In genomic region chr5:56060276-56061110, GRCh38 we compare ENCODE assay signal across 9 cellular contexts.
A peak's percentile ranks its signal among the peaks of the same experiment; 100 is the strongest.
DNase-seq lines count a peak whose midpoint lies in the region; ATAC-seq, FAIRE-seq and TF ChIP-seq lines count a peak whose summit lies in the region.
"Had no signal": no experiment of that assay in that cellular context is flagged by ENCODE, and none has a peak within 500 bp of the region (broad histone marks: within the 10 kb centered on the region; RNA-seq: fewer than 3 reads in every experiment).

No MANE protein-coding gene starts in this region.

- 49% methylated on average over 7 of the region's 10 CpGs for WGBS in GM12878 (ENCODE audit: insufficient coverage, insufficient replicate concordance, low lambda C conversion rate, missing lambda C conversion rate)
- WGBS in gastroesophageal sphincter (ENCODE audit: low coverage in 1 of 2), 2 donors: 54 to 76% methylated on average over 8 to 10 of the region's 10 CpGs

- H3K36me3 Mint-ChIP-seq in activated CD4-positive, alpha-beta T cell treated with anti-CD3 and anti-CD28 coated beads, Interleukin-2, amount 10 ng/mL, durations not matched to agents 24 days and 14 days (ENCODE audit: low read depth): peaks cover 4% of the 10 kb centered on the region

- no peak overlapping the region for H2AFZ ChIP-seq in GM12878 (ENCODE audit: control insufficient read depth, low read depth, low read length)

- H3K9ac ChIP-seq in GM12878 (ENCODE audit: control insufficient read depth, insufficient read depth, low read length): no peak overlapping the region

- in situ Hi-C loops in GM12878 (cut with MboI): no loop called here

- no peaks in the 10 kb centered on the region for H3K27me3 ChIP-seq in GM12878 (replicated peaks in 1 of 2; ENCODE audit: control insufficient read depth in 2 of 2, insufficient read depth in 2 of 2, low read length in 1 of 2)
- H3K27me3 ChIP-seq in gastroesophageal sphincter: no peaks in the 10 kb centered on the region

- peak overlapping the region; percentile 9 for H3K27ac Mint-ChIP-seq in activated CD4-positive, alpha-beta T cell treated with anti-CD3 and anti-CD28 coated beads, Interleukin-2, amount 10 ng/mL, durations not matched to agents 24 days and 14 days

- FAIRE-seq in GM19239 (lab: Jason Lieb, UNC) (peak; percentile 31), GM12878 (lab: Jason Lieb, UNC) (no peak)

- CTCF ChIA-PET in GM12878 (lab: Yijun Ruan, JAX): interaction anchor here (1.3 to 4.1 kb wide), 4 partner anchors 11 to 140 kb away, joined by 3 to 25 read pairs (median 7); no protein-coding TSS in a partner anchor

- H4K20me1 ChIP-seq in GM12878 (ENCODE audit: control insufficient read depth, insufficient read depth): no peaks in the 10 kb centered on the region

- peak; percentile 32 for ATAC-seq in GM12878
- no peak for ATAC-seq in HG03139 (IDR thresholded peaks at IDR 0.05; ENCODE audit: unreplicated experiment)
- no peak for ATAC-seq in gastroesophageal sphincter
- ATAC-seq in HG03442 (IDR thresholded peaks at IDR 0.05; ENCODE audit: unreplicated experiment): no peak

- H3K9me3 ChIP-seq in GM12878 (replicated peaks; ENCODE audit: control insufficient read depth, insufficient read depth, low read length) (no peaks in the 10 kb centered on the region; the same call in 2 of the 3 replicates), gastroesophageal sphincter (no peaks in the 10 kb centered on the region)

- peaks cover 8% of the 10 kb centered on the region for H3K9me3 Mint-ChIP-seq in activated CD4-positive, alpha-beta T cell treated with anti-CD3 and anti-CD28 coated beads, Interleukin-2, amount 10 ng/mL, durations not matched to agents 24 days and 14 days
- H3K9me3 Mint-ChIP-seq: central memory CD8-positive, alpha-beta T cell had no signal

- RAD21 ChIA-PET in GM12878 (lab: Charles Lee; ENCODE audit: unreplicated experiment): interaction anchor here (2.3 to 6.5 kb wide), 5 partner anchors 10 to 84 kb away, joined by 9 to 77 read pairs (median 14); partner anchors contain the start of gene IL6ST

- SMC1A ChIA-PET in GM12878 (lab: Charles Lee; ENCODE audit: uncharacterized antibody, unreplicated experiment): interaction anchor here (1.0 to 8.5 kb wide), 12 partner anchors 10 to 87 kb away, joined by 3 to 68 read pairs (median 14); partner anchors contain the start of gene IL6ST

- POLR2A ChIA-PET in GM12878 (lab: Charles Lee): interaction anchor here (0.7 to 1.1 kb wide), 2 partner anchors 66 to 83 kb away, joined by 3 read pairs; partner anchors contain the start of gene IL6ST

- no peak for TF ChIP-seq EP300 in GM12878 (IDR thresholded peaks at IDR 0.05; ENCODE audit: borderline replicate concordance in 1 of 2, control insufficient read depth in 1 of 2, low read depth in 2 of 2, low read length in 2 of 2)
- TF ChIP-seq EP300 in gastroesophageal sphincter (IDR thresholded peaks at IDR 0.05): no peak

- no peak for TF ChIP-seq CTCF in GM12878 (IDR thresholded peaks at IDR 0.05 in 2 of 3, conservative IDR thresholded peaks at IDR 0.05 in 1 of 3; ENCODE audit: control insufficient read depth in 2 of 3, extremely low read depth in 1 of 3, insufficient read depth in 1 of 3, low read depth in 3 of 3, low read length in 3 of 3)
- TF ChIP-seq CTCF in gastroesophageal sphincter (IDR thresholded peaks at IDR 0.05): no peak

- peaks cover 53% of the 10 kb centered on the region for H3K4me1 Mint-ChIP-seq in activated CD4-positive, alpha-beta T cell treated with anti-CD3 and anti-CD28 coated beads, Interleukin-2, amount 10 ng/mL, durations not matched to agents 24 days and 14 days

- TF ChIP-seq POLR2A in GM12878 (IDR thresholded peaks at IDR 0.05; ENCODE audit: low read depth, low read length): no peak
- no peak for TF ChIP-seq POLR2A in gastroesophageal sphincter (IDR thresholded peaks at IDR 0.05)

- intact Hi-C loops in activated CD4-positive, alpha-beta T cell treated with anti-CD3 and anti-CD28 coated beads, Interleukin-2, amount 10 ng/mL, durations not matched to agents 24 days and 14 days (cut with micrococcal nuclease): loop anchor here (1.0 kb wide), 1 partner anchor 65 kb away; no protein-coding TSS in a partner anchor
- intact Hi-C loops in GM12878 (cut with micrococcal nuclease; ENCODE audit: unreplicated experiment): no loop called here

- DNase-seq in GM19239 (ENCODE audit: insufficient read length, low spot score) (no peak), GM12878 (ENCODE audit: low read depth, low spot score) (no peak)
- peak; percentile 87 for DNase-seq in activated CD4-positive, alpha-beta T cell treated with anti-CD3 and anti-CD28 coated beads, Interleukin-2, amount 10 ng/mL, durations not matched to agents 24 days and 14 days
- DNase-seq in stimulated activated CD4-positive, alpha-beta T cell treated with anti-CD3 and anti-CD28 coated beads, TNF-alpha, amount 100 ng/mL, for 48 hours (ENCODE audit: low read depth in 3 of 3): peak; percentile 27 to 32 (median 29)
- DNase-seq: substantia nigra had no signal

- H3K36me3 ChIP-seq in GM12878 (ENCODE audit: control insufficient read depth in 2 of 2, insufficient read depth in 2 of 2, low read length in 1 of 2) (no peaks in the 10 kb centered on the region), gastroesophageal sphincter (no peaks in the 10 kb centered on the region)

- peaks cover 6% of the 10 kb centered on the region for H3K27me3 Mint-ChIP-seq in activated CD4-positive, alpha-beta T cell treated with anti-CD3 and anti-CD28 coated beads, Interleukin-2, amount 10 ng/mL, durations not matched to agents 24 days and 14 days

- BruUV-seq in GM12878 (replicated peaks; lab: Mats Ljungman, UMichigan): no TSS peak

- TF ChIP-seq RAD21 in GM12878 (IDR thresholded peaks at IDR 0.05; ENCODE audit: insufficient read depth, low read depth, low read length): no peak

- peaks cover 47% of the 10 kb centered on the region for H3K4me1 ChIP-seq in GM12878 (ENCODE audit: control insufficient read depth, insufficient read depth, low read length)
- peaks cover 0 to 20% (median 14%) of the 10 kb centered on the region in 3 donors for H3K4me1 ChIP-seq in gastroesophageal sphincter

- H3K4me2 ChIP-seq in GM12878 (ENCODE audit: control insufficient read depth, insufficient read depth): peak overlapping the region; percentile 38; the same call in 1 of the 2 replicates

- peak overlapping the region; percentile 53 for H3K4me3 Mint-ChIP-seq in activated CD4-positive, alpha-beta T cell treated with anti-CD3 and anti-CD28 coated beads, Interleukin-2, amount 10 ng/mL, durations not matched to agents 24 days and 14 days
- H3K4me3 Mint-ChIP-seq: central memory CD8-positive, alpha-beta T cell had no signal

- H3K27ac ChIP-seq in GM12878 (ENCODE audit: control insufficient read depth, insufficient read depth) (no peak overlapping the region), gastroesophageal sphincter (no peak overlapping the region)

- H3K79me2 ChIP-seq in GM12878 (ENCODE audit: control insufficient read depth, insufficient read depth, low read length): no peaks in the 10 kb centered on the region

- H3K4me3 ChIP-seq in GM12878 (no peak overlapping the region), gastroesophageal sphincter (no peak overlapping the region)

TF ChIP-seq in GM12878, 131 proteins besides CTCF, POLR2A, EP300 and RAD21:
- peak; percentile 42; the same call in 1 of the 2 replicates for TF ChIP-seq DPF2 (IDR thresholded peaks at IDR 0.05)
- no peak for TF ChIP-seq NRF1 (conservative IDR thresholded peaks at IDR 0.05; ENCODE audit: low read depth, low read length)
- TF ChIP-seq GABPA (IDR thresholded peaks at IDR 0.05; ENCODE audit: low read depth): no peak
- no peak for TF ChIP-seq CHD4 (IDR thresholded peaks at IDR 0.05)
- TF ChIP-seq MTA2 (IDR thresholded peaks at IDR 0.05; ENCODE audit: low read depth): peak; percentile 40; the same call in 1 of the 2 replicates
- TF ChIP-seq ATF7 (IDR thresholded peaks at IDR 0.05; ENCODE audit: low read depth): peak; percentile 71
- peak; percentile 42 for TF ChIP-seq IKZF1 (conservative IDR thresholded peaks at IDR 0.05)
- TF ChIP-seq BMI1 (IDR thresholded peaks at IDR 0.05; ENCODE audit: borderline replicate concordance): 0 out of 2 replicates have a peak, but pooled peaks have one; percentile 17
- TF ChIP-seq RUNX3 (IDR thresholded peaks at IDR 0.05; ENCODE audit: low read length): peak; percentile 66
- TF ChIP-seq IKZF2 (IDR thresholded peaks at IDR 0.05): peak; percentile 43 to 54; a peak in 2 of 4 replicates
- TF ChIP-seq EZH2 (IDR thresholded peaks at IDR 0.05; ENCODE audit: borderline replicate concordance, control insufficient read depth, low read depth, low read length): no peak
- TF ChIP-seq, protein P1, sequence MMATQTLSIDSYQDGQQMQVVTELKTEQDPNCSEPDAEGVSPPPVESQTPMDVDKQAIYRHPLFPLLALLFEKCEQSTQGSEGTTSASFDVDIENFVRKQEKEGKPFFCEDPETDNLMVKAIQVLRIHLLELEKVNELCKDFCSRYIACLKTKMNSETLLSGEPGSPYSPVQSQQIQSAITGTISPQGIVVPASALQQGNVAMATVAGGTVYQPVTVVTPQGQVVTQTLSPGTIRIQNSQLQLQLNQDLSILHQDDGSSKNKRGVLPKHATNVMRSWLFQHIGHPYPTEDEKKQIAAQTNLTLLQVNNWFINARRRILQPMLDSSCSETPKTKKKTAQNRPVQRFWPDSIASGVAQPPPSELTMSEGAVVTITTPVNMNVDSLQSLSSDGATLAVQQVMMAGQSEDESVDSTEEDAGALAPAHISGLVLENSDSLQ (IDR thresholded peaks at IDR 0.05): peak; percentile 92
- TF ChIP-seq ZZZ3 (IDR thresholded peaks at IDR 0.05; ENCODE audit: control insufficient read depth, insufficient read length, low read depth): no peak
- 0 out of 4 replicates have a peak, but pooled peaks of 1 of the 2 experiments have one; percentile 8 for TF ChIP-seq BHLHE40 (IDR thresholded peaks at IDR 0.05; ENCODE audit: borderline replicate concordance in 1 of 2, low read depth in 2 of 2, low read length in 1 of 2)
- TF ChIP-seq, protein P2, sequence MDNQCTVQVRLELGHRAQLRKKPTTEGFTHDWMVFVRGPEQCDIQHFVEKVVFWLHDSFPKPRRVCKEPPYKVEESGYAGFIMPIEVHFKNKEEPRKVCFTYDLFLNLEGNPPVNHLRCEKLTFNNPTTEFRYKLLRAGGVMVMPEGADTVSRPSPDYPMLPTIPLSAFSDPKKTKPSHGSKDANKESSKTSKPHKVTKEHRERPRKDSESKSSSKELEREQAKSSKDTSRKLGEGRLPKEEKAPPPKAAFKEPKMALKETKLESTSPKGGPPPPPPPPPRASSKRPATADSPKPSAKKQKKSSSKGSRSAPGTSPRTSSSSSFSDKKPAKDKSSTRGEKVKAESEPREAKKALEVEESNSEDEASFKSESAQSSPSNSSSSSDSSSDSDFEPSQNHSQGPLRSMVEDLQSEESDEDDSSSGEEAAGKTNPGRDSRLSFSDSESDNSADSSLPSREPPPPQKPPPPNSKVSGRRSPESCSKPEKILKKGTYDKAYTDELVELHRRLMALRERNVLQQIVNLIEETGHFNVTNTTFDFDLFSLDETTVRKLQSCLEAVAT (IDR thresholded peaks at IDR 0.05): peak; percentile 1; the same call in 1 of the 2 replicates
- no peak for TF ChIP-seq ZNF217 (IDR thresholded peaks at IDR 0.05)
- peak; percentile 29; the same call in 1 of the 3 replicates for TF ChIP-seq POU2F2 (IDR thresholded peaks at IDR 0.05; ENCODE audit: borderline replicate concordance, low read depth, low read length)

Comparison
In these comparisons a context has a peak if more than half of its experiments do, and no peak if none do; other contexts are left out.
1. DNase-seq: peak in activated CD4-positive, alpha-beta T cell treated with anti-CD3 and anti-CD28 coated beads, Interleukin-2, amount 10 ng/mL, durations not matched to agents 24 days and 14 days (single experiment) and stimulated activated CD4-positive, alpha-beta T cell treated with anti-CD3 and anti-CD28 coated beads, TNF-alpha, amount 100 ng/mL, for 48 hours (3 of 3); none in GM19239 (single experiment) and GM12878 (single experiment).